10 cellular contexts compared by ENCODE assay signal in genomic region chr2:190961918-190962487, GRCh38. TPM values are rescaled to one million over a fixed set of nuclear protein-coding genes. Genes with fewer than 3 reads are reported as not detected.
DNase-seq lines count a peak whose midpoint lies in the region; ATAC-seq and FAIRE-seq lines count a peak whose summit lies in the region.
"Had no signal": no experiment of that assay in that cellular context is flagged by ENCODE, and none has a peak within 500 bp of the region (broad histone marks: within the 10 kb centered on the region; RNA-seq: fewer than 3 reads in every experiment).

No MANE protein-coding gene starts in this region.

- no peak overlapping the region for H3K4me3 Mint-ChIP-seq in activated T-helper 2 cell treated with anti-CD3 and anti-CD28 coated beads, Interferon-gamma antibody, Interleukin-2, Interleukin-4, amounts not matched to agents 10 μg/mL and 5 μg/mL and 100 μg/mL, durations not matched to agents 14 hours and 24 hours and 36 hours (ENCODE audit: low read depth)
- H3K4me3 Mint-ChIP-seq: neural crest cell had no signal

- peaks cover 67% of the 10 kb centered on the region for H3K36me3 Mint-ChIP-seq in activated T-helper 2 cell treated with anti-CD3 and anti-CD28 coated beads, Interferon-gamma antibody, Interleukin-2, Interleukin-4, amounts not matched to agents 10 μg/mL and 5 μg/mL and 100 μg/mL, durations not matched to agents 14 hours and 24 hours and 36 hours (ENCODE audit: low read depth)

- H3K27ac Mint-ChIP-seq in activated T-helper 2 cell treated with anti-CD3 and anti-CD28 coated beads, Interferon-gamma antibody, Interleukin-2, Interleukin-4, amounts not matched to agents 10 μg/mL and 5 μg/mL and 100 μg/mL, durations not matched to agents 14 hours and 24 hours and 36 hours, result peak overlapping the region; percentile 46

- DNase-seq in EH (ENCODE audit: low read depth) (peak; percentile 25), myocyte (ENCODE audit: low read depth) (peak; percentile 60), urothelium cell line (ENCODE audit: low spot score) (no peak), H4 (ENCODE audit: low spot score) (no peak), superior temporal gyrus (ENCODE audit: extremely low spot score) (no peak)
- no peak for DNase-seq in activated T-helper 2 cell treated with anti-CD3 and anti-CD28 coated beads, Interferon-gamma antibody, Interleukin-2, Interleukin-4, amounts not matched to agents 10 μg/mL and 5 μg/mL and 100 μg/mL, durations not matched to agents 14 hours and 24 hours and 36 hours (ENCODE audit: low spot score)
- DNase-seq: H7, NCI-H510A had no signal

- no peaks in the 10 kb centered on the region for H3K27me3 Mint-ChIP-seq in activated T-helper 2 cell treated with anti-CD3 and anti-CD28 coated beads, Interferon-gamma antibody, Interleukin-2, Interleukin-4, amounts not matched to agents 10 μg/mL and 5 μg/mL and 100 μg/mL, durations not matched to agents 14 hours and 24 hours and 36 hours (ENCODE audit: low read depth)

- peak; percentile 34 for ATAC-seq in GM21529 (IDR thresholded peaks at IDR 0.05; ENCODE audit: unreplicated experiment)

- intact Hi-C loops in activated T-helper 2 cell treated with anti-CD3 and anti-CD28 coated beads, Interferon-gamma antibody, Interleukin-2, Interleukin-4, amounts not matched to agents 10 μg/mL and 5 μg/mL and 100 μg/mL, durations not matched to agents 14 hours and 24 hours and 36 hours (cut with micrococcal nuclease), result no loop called here

- H3K9me3 Mint-ChIP-seq in activated T-helper 2 cell treated with anti-CD3 and anti-CD28 coated beads, Interferon-gamma antibody, Interleukin-2, Interleukin-4, amounts not matched to agents 10 μg/mL and 5 μg/mL and 100 μg/mL, durations not matched to agents 14 hours and 24 hours and 36 hours, result peaks cover 5% of the 10 kb centered on the region
- H3K9me3 Mint-ChIP-seq: neural crest cell had no signal

- no peak for FAIRE-seq in urothelium cell line (lab: Jason Lieb, UNC)

- peaks cover 19% of the 10 kb centered on the region for H3K4me1 Mint-ChIP-seq in activated T-helper 2 cell treated with anti-CD3 and anti-CD28 coated beads, Interferon-gamma antibody, Interleukin-2, Interleukin-4, amounts not matched to agents 10 μg/mL and 5 μg/mL and 100 μg/mL, durations not matched to agents 14 hours and 24 hours and 36 hours (ENCODE audit: low read depth)
- H3K4me1 Mint-ChIP-seq: neural crest cell had no signal

RNA-seq across cellular contexts. Expression of gene STAT1, which starts 52.0 kb away (rescaled TPM):
- 135 and 139 TPM in 2 replicates for total RNA-seq in activated T-helper 2 cell treated with anti-CD3 and anti-CD28 coated beads, Interferon-gamma antibody, Interleukin-2, Interleukin-4, amounts not matched to agents 10 μg/mL and 5 μg/mL and 100 μg/mL, durations not matched to agents 14 hours and 24 hours and 36 hours
- total RNA-seq in myocyte, result 106 and 116 TPM in 2 replicates
- 102 TPM for polyA plus RNA-seq in myocyte (2012)
- total RNA-seq in H4 (2014; rRNA removed; shearing (Covaris generic)), result 88.6 and 110 TPM in 2 replicates

Comparison
In these comparisons a context has a peak if more than half of its experiments do, and no peak if none do; other contexts are left out.
1. DNase-seq: peak in EH (single experiment) and myocyte (single experiment); none in activated T-helper 2 cell treated with anti-CD3 and anti-CD28 coated beads, Interferon-gamma antibody, Interleukin-2, Interleukin-4, amounts not matched to agents 10 μg/mL and 5 μg/mL and 100 μg/mL, durations not matched to agents 14 hours and 24 hours and 36 hours (single experiment), urothelium cell line (single experiment), H4 (single experiment) and superior temporal gyrus (single experiment).